Comparison of ENCODE assay signal across 9 cellular contexts in the genomic region with DNA sequence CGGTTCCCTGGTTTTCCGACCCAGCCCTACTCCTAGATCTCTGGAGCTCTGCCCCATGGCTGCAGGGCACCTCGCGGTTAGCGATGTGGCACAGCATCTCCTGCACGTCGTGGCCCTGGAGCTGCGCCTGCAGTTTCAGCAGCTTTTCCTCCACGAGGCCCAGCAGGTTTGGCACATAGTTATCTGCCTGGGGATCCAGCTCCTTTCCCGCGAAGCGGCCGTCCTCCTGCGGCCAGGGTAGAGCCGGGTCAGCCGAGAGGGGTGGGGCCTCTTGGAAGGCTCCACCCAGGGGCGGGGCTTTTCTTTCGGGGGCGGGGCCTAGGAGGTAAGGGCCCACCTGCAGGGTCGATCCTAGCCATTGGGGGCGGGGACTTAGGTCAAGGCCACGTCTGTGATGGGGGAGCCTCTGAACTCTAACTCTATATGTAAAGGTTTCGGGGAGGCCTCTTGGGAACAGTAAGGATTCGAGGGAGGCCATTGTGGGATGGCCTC. TPM values are rescaled to one million over a fixed set of nuclear protein-coding genes. Genes with fewer than 3 reads are reported as not detected.
DNase-seq lines count a peak whose midpoint lies in the region.
"Had no signal": no experiment of that assay in that cellular context is flagged by ENCODE, and none has a peak within 500 bp of the region (broad histone marks: within the 10 kb centered on the region; RNA-seq: fewer than 3 reads in every experiment).

No MANE protein-coding gene starts in this region.

- H3K9me3 Mint-ChIP-seq in activated T-helper 1 cell treated with anti-CD3 and anti-CD28 coated beads, Interleukin-12 subunit alpha, Interleukin-12 subunit beta, Interleukin-2, Interleukin-4 antibody, amounts not matched to agents 30 ng/mL and 10 ng/mL and 1 ng/mL, durations not matched to agents 14 hours and 24 hours and 36 hours = no peaks in the 10 kb centered on the region

- peaks cover 5% of the 10 kb centered on the region for H3K4me1 ChIP-seq in iPS DF 6.9 (ENCODE audit: control insufficient read depth, insufficient read depth, low read length)

- H3K9me3 ChIP-seq in iPS DF 6.9 (ENCODE audit: control insufficient read depth, insufficient read depth, low read length) = no peaks in the 10 kb centered on the region

- peak overlapping the region; percentile 55; the same call in 1 of the 2 replicates for H3K4me3 ChIP-seq in iPS DF 6.9 (ENCODE audit: low read length)

- H3K4me3 Mint-ChIP-seq in activated T-helper 1 cell treated with anti-CD3 and anti-CD28 coated beads, Interleukin-12 subunit alpha, Interleukin-12 subunit beta, Interleukin-2, Interleukin-4 antibody, amounts not matched to agents 30 ng/mL and 10 ng/mL and 1 ng/mL, durations not matched to agents 14 hours and 24 hours and 36 hours = peak overlapping the region; percentile 57

- intact Hi-C loops in activated T-helper 1 cell treated with anti-CD3 and anti-CD28 coated beads, Interleukin-12 subunit alpha, Interleukin-12 subunit beta, Interleukin-2, Interleukin-4 antibody, amounts not matched to agents 30 ng/mL and 10 ng/mL and 1 ng/mL, durations not matched to agents 14 hours and 24 hours and 36 hours (cut with micrococcal nuclease) = loop anchor here (1.0 to 5.0 kb wide), 3 partner anchors 14 to 61 kb away; partner anchors contain the start of genes ELAVL3, ODAD3 and PRKCSH

- no peak overlapping the region for H3K27ac ChIP-seq in iPS DF 6.9 (ENCODE audit: low read length)

- peaks cover 31% of the 10 kb centered on the region for H3K4me1 Mint-ChIP-seq in activated T-helper 1 cell treated with anti-CD3 and anti-CD28 coated beads, Interleukin-12 subunit alpha, Interleukin-12 subunit beta, Interleukin-2, Interleukin-4 antibody, amounts not matched to agents 30 ng/mL and 10 ng/mL and 1 ng/mL, durations not matched to agents 14 hours and 24 hours and 36 hours (ENCODE audit: low read depth)

- no peak overlapping the region for H3K27ac Mint-ChIP-seq in activated T-helper 1 cell treated with anti-CD3 and anti-CD28 coated beads, Interleukin-12 subunit alpha, Interleukin-12 subunit beta, Interleukin-2, Interleukin-4 antibody, amounts not matched to agents 30 ng/mL and 10 ng/mL and 1 ng/mL, durations not matched to agents 14 hours and 24 hours and 36 hours

- DNase-seq in NCI-H748 (lab: John Stamatoyannopoulos, UW; ENCODE audit: unreplicated experiment) = peak; percentile 18
- no peak for DNase-seq in NCI-H748 treated with DMSO at 0.1 percent for 48 hours (lab: John Stamatoyannopoulos, UW)
- DNase-seq in HuH-7 (ENCODE audit: low spot score) = peak; percentile 54
- peak; percentile 17 for DNase-seq in activated T-helper 1 cell treated with anti-CD3 and anti-CD28 coated beads, Interleukin-12 subunit alpha, Interleukin-12 subunit beta, Interleukin-2, Interleukin-4 antibody, amounts not matched to agents 30 ng/mL and 10 ng/mL and 1 ng/mL, durations not matched to agents 14 hours and 24 hours and 36 hours (ENCODE audit: low spot score)
- no peak for DNase-seq in iPS DF 6.9 (ENCODE audit: low read depth, low spot score)
- DNase-seq in stimulated activated CD4-positive, alpha-beta T cell treated with anti-CD3 and anti-CD28 coated beads, Interleukin-4, amount 100 ng/mL, for 24 hours = peak; percentile 45
- DNase-seq in NCI-H2196 treated with DMSO at 0.1 percent for 48 hours (lab: John Stamatoyannopoulos, UW; ENCODE audit: unreplicated experiment) = no peak
- DNase-seq in NCI-H2227 (lab: John Stamatoyannopoulos, UW; ENCODE audit: unreplicated experiment) = no peak

- H3K27me3 ChIP-seq in iPS DF 6.9 (ENCODE audit: control insufficient read depth, insufficient read depth, low read length) = no peaks in the 10 kb centered on the region

- no peaks in the 10 kb centered on the region for H3K36me3 Mint-ChIP-seq in activated T-helper 1 cell treated with anti-CD3 and anti-CD28 coated beads, Interleukin-12 subunit alpha, Interleukin-12 subunit beta, Interleukin-2, Interleukin-4 antibody, amounts not matched to agents 30 ng/mL and 10 ng/mL and 1 ng/mL, durations not matched to agents 14 hours and 24 hours and 36 hours (ENCODE audit: low read depth)

- no CpG with 5 or more reads among the region's 24 CpGs for WGBS in iPS DF 6.9 (ENCODE audit: insufficient coverage, insufficient read length)

- H3K27me3 Mint-ChIP-seq in activated T-helper 1 cell treated with anti-CD3 and anti-CD28 coated beads, Interleukin-12 subunit alpha, Interleukin-12 subunit beta, Interleukin-2, Interleukin-4 antibody, amounts not matched to agents 30 ng/mL and 10 ng/mL and 1 ng/mL, durations not matched to agents 14 hours and 24 hours and 36 hours (ENCODE audit: insufficient read depth) = peaks cover 63% of the 10 kb centered on the region

- H3K36me3 ChIP-seq in iPS DF 6.9 (ENCODE audit: control insufficient read depth, insufficient read depth, low read length) = no peaks in the 10 kb centered on the region; the same call in 1 of the 2 replicates

RNA-seq across cellular contexts. Expression of gene RGL3, which starts 2.5 kb away (rescaled TPM):
- not detected in 2 replicates for total RNA-seq in activated T-helper 1 cell treated with anti-CD3 and anti-CD28 coated beads, Interleukin-12 subunit alpha, Interleukin-12 subunit beta, Interleukin-2, Interleukin-4 antibody, amounts not matched to agents 30 ng/mL and 10 ng/mL and 1 ng/mL, durations not matched to agents 14 hours and 24 hours and 36 hours

RNA-seq across cellular contexts. Expression of gene ODAD3, which starts 13.3 kb away (rescaled TPM):
- total RNA-seq in activated T-helper 1 cell treated with anti-CD3 and anti-CD28 coated beads, Interleukin-12 subunit alpha, Interleukin-12 subunit beta, Interleukin-2, Interleukin-4 antibody, amounts not matched to agents 30 ng/mL and 10 ng/mL and 1 ng/mL, durations not matched to agents 14 hours and 24 hours and 36 hours = not detected in 2 replicates
- total RNA-seq: lung microvascular endothelial cell had no signal

RNA-seq across cellular contexts. Expression of gene PRKCSH, which starts 13.8 kb away (rescaled TPM):
- total RNA-seq in activated T-helper 1 cell treated with anti-CD3 and anti-CD28 coated beads, Interleukin-12 subunit alpha, Interleukin-12 subunit beta, Interleukin-2, Interleukin-4 antibody, amounts not matched to agents 30 ng/mL and 10 ng/mL and 1 ng/mL, durations not matched to agents 14 hours and 24 hours and 36 hours = 322 and 334 TPM in 2 replicates

RNA-seq across cellular contexts. Expression of gene EPOR, which starts 37.5 kb away (rescaled TPM):
- 7.3 and 7.9 TPM in 2 replicates for total RNA-seq in activated T-helper 1 cell treated with anti-CD3 and anti-CD28 coated beads, Interleukin-12 subunit alpha, Interleukin-12 subunit beta, Interleukin-2, Interleukin-4 antibody, amounts not matched to agents 30 ng/mL and 10 ng/mL and 1 ng/mL, durations not matched to agents 14 hours and 24 hours and 36 hours

RNA-seq across cellular contexts. Expression of gene SWSAP1, which starts 47.2 kb away (rescaled TPM):
- total RNA-seq in activated T-helper 1 cell treated with anti-CD3 and anti-CD28 coated beads, Interleukin-12 subunit alpha, Interleukin-12 subunit beta, Interleukin-2, Interleukin-4 antibody, amounts not matched to agents 30 ng/mL and 10 ng/mL and 1 ng/mL, durations not matched to agents 14 hours and 24 hours and 36 hours = 3.2 and 3.9 TPM in 2 replicates

Comparison
In these comparisons a context has a peak if more than half of its experiments do, and no peak if none do; other contexts are left out.
1. DNase-seq: peak in NCI-H748 (single experiment), HuH-7 (single experiment), activated T-helper 1 cell treated with anti-CD3 and anti-CD28 coated beads, Interleukin-12 subunit alpha, Interleukin-12 subunit beta, Interleukin-2, Interleukin-4 antibody, amounts not matched to agents 30 ng/mL and 10 ng/mL and 1 ng/mL, durations not matched to agents 14 hours and 24 hours and 36 hours (single experiment) and stimulated activated CD4-positive, alpha-beta T cell treated with anti-CD3 and anti-CD28 coated beads, Interleukin-4, amount 100 ng/mL, for 24 hours (single experiment); none in NCI-H748 treated with DMSO at 0.1 percent for 48 hours (single experiment), iPS DF 6.9 (single experiment), NCI-H2196 treated with DMSO at 0.1 percent for 48 hours (single experiment) and NCI-H2227 (single experiment).